ENCODE assay signal across 9 cellular contexts in genomic region chr1:226123212-226123560, GRCh38.
A peak's percentile ranks its signal among the peaks of the same experiment; 100 is the strongest.
DNase-seq lines count a peak whose midpoint lies in the region; ATAC-seq, FAIRE-seq and TF ChIP-seq lines count a peak whose summit lies in the region.
"Had no signal": no experiment of that assay in that cellular context is flagged by ENCODE, and none has a peak within 500 bp of the region (broad histone marks: within the 10 kb centered on the region; RNA-seq: fewer than 3 reads in every experiment).

No MANE protein-coding gene starts in this region.

- H3K27me3 Mint-ChIP-seq in activated naive CD8-positive, alpha-beta T cell, result peaks cover 3% of the 10 kb centered on the region

- H3K4me1 Mint-ChIP-seq in activated naive CD8-positive, alpha-beta T cell (ENCODE audit: low read depth), result peaks cover 22% of the 10 kb centered on the region

- no peaks in the 10 kb centered on the region for H3K36me3 Mint-ChIP-seq in activated naive CD8-positive, alpha-beta T cell

- H3K9me3 Mint-ChIP-seq in activated naive CD8-positive, alpha-beta T cell (ENCODE audit: low read depth), result no peaks in the 10 kb centered on the region

- H3K27me3 ChIP-seq in HAP-1 (ENCODE audit: low read depth) (no peaks in the 10 kb centered on the region), mucosa of stomach (ENCODE audit: control insufficient read depth, insufficient read depth, low read length) (peaks cover 5% of the 10 kb centered on the region), gastrocnemius medialis (no peaks in the 10 kb centered on the region)
- H3K27me3 ChIP-seq: heart left ventricle had no signal

- TF ChIP-seq CTCF in gastrocnemius medialis (IDR thresholded peaks at IDR 0.05 in 4 of 5, conservative IDR thresholded peaks at IDR 0.05 in 1 of 5), result no peak

- H3K9ac ChIP-seq in mucosa of stomach (ENCODE audit: low read length), result peak overlapping the region; percentile 82

- H3K4me1 ChIP-seq in HAP-1 (peaks cover 16% of the 10 kb centered on the region), mucosa of stomach (ENCODE audit: control insufficient read depth, insufficient read depth, low read length) (peaks cover 59% of the 10 kb centered on the region), gastrocnemius medialis (no peaks in the 10 kb centered on the region)

- H3K4me3 ChIP-seq in HAP-1 (peak overlapping the region; percentile 46; the same call in 1 of the 2 replicates), mucosa of stomach (ENCODE audit: low read length) (peak overlapping the region; percentile 12), gastrocnemius medialis (no peak overlapping the region)

- ATAC-seq in gastrocnemius medialis, result no peak

- intact Hi-C loops in gastrocnemius medialis (cut with DNase I; ENCODE audit: low total_unique reads), result loop anchor here (5.0 kb wide), 3 partner anchors 41 to 126 kb away; partner anchors contain the start of genes ACBD3 and SDE2

- in situ Hi-C loops in HAP-1 (cut with MboI; ENCODE audit: low sequenced_read_pairs) (no loop called here), gastrocnemius medialis (cut with MboI; ENCODE audit: low sequenced_read_pairs in 4 of 4) (loop anchor here in 3 of 4 donors (5.0 to 10.0 kb wide), 3 partner anchors 58 to 74 kb away; partner anchors contain the start of gene H3-3A (in 1 of the 3))

- H3K27ac ChIP-seq in gastrocnemius medialis, result no peak overlapping the region

- TF ChIP-seq POLR2A in gastrocnemius medialis (IDR thresholded peaks at IDR 0.05), result no peak

- FAIRE-seq in RCC 7860 (lab: Jason Lieb, UNC), result no peak

- DNase-seq in AG08396 (ENCODE audit: low spot score), result peak; percentile 39
- no peak for DNase-seq in HAP-1 (ENCODE audit: low spot score in 2 of 2)
- no peak for DNase-seq in stimulated activated CD4-positive, alpha-beta T cell treated with anti-CD3 and anti-CD28 coated beads, Interleukin-2, amount 100 ng/mL, for 48 hours
- no peak for DNase-seq in gastrocnemius medialis
- no peak for DNase-seq in RCC 7860 (ENCODE audit: low spot score)
- no peak for DNase-seq in hippocampal formation (lab: John Stamatoyannopoulos, UW)

- no peaks in the 10 kb centered on the region for H3K36me3 ChIP-seq in HAP-1 (replicated peaks)
- H3K36me3 ChIP-seq in mucosa of stomach (ENCODE audit: control insufficient read depth, insufficient read depth, low read length), result no peaks in the 10 kb centered on the region
- no peaks in the 10 kb centered on the region for H3K36me3 ChIP-seq in gastrocnemius medialis
- H3K36me3 ChIP-seq: heart left ventricle had no signal

- peak overlapping the region; percentile 89 for H3K4me3 Mint-ChIP-seq in activated naive CD8-positive, alpha-beta T cell

- peak overlapping the region; percentile 97 for H3K27ac Mint-ChIP-seq in activated naive CD8-positive, alpha-beta T cell

- H3K9me3 ChIP-seq in HAP-1 (no peaks in the 10 kb centered on the region), mucosa of stomach (ENCODE audit: control insufficient read depth, low read length) (no peaks in the 10 kb centered on the region), gastrocnemius medialis (no peaks in the 10 kb centered on the region)
- H3K9me3 ChIP-seq: heart left ventricle had no signal

Comparison
In these comparisons a context has a peak if more than half of its experiments do, and no peak if none do; other contexts are left out.
1. H3K4me3 ChIP-seq: peak in HAP-1 (single experiment) and mucosa of stomach (single experiment); none in gastrocnemius medialis (0 of 4).